1 cellular context compared by ENCODE assay signal in the genomic region with DNA sequence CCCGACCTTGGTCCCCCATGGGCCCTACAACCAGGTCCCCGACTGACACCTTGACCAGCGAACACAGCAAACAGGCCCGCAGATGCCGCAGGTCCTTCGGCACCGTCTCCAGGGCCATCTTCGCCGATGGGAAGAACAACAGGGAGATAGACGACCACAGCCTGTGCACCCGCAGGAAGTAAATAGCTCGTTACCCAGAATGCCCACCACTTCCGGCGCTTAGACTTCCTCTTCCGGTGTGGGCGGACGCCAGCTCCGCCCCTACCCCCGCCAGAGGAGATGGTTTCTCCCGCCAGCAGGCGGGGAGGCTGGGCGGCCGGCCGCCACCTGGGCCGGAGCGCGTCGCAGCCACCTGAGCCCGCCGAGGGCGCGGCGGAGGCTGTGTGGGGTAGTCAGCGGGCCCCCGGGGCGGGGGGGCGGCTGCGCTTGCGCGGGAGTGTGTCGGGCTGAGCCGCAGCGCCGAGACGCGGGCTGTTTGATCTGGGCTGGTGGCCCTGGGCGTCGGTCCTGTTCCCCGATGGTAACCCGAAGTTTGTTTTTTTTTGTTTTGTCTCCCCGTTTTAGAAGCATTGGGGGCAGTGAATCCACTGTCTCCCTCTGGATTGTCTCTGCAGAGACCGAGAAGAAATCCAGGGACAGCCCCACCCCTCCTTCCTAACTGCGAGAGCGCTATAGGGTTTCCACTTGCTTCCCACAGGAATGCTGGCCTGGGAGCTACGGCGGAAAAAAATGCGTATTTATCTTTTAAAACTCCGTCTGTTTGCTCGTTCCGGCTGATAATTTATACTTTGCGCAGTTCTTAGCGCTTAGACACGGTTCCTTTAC.
TF ChIP-seq lines count a peak whose summit lies in the region.

A gene (minus strand): TSS at position 184 of the 825 bp plus-strand sequence. CDS start 66 bp downstream, at position 118.

TF ChIP-seq in K562, 482 proteins besides CTCF, POLR2A, EP300 and RAD21 (continued from another document and continues in another):
- TF ChIP-seq CEBPB (tag; IDR thresholded peaks at IDR 0.05) (no peak), ZZZ3 (IDR thresholded peaks at IDR 0.05) (no peak), BCOR (IDR thresholded peaks at IDR 0.05) (no peak), RAD51 (IDR thresholded peaks at IDR 0.05; ENCODE audit: borderline replicate concordance, low read depth) (no peak), KDM4B (IDR thresholded peaks at IDR 0.05; ENCODE audit: borderline replicate concordance in 2 of 2, low read depth in 1 of 2) (peak in 1 of 2 experiments; percentile 94; a peak in 2 of 4 replicates), ZSCAN29 (IDR thresholded peaks at IDR 0.05) (0 out of 2 replicates have a peak, but pooled peaks have one; percentile 47), LCOR (CRISPR knock-in tag; IDR thresholded peaks at IDR 0.05) (no peak), BCL6 (CRISPR knock-in tag; IDR thresholded peaks at IDR 0.05) (no peak), TBP (optimal IDR thresholded peaks at IDR 0.05; ENCODE audit: low read depth, low read length) (peak; percentile 81), U2AF1 (optimal IDR thresholded peaks at IDR 0.05; ENCODE audit: low read depth, low read length) (no peak), RBM17 (IDR thresholded peaks at IDR 0.05; ENCODE audit: borderline replicate concordance, low read depth, low read length) (no peak), ZNF124 (CRISPR knock-in tag; IDR thresholded peaks at IDR 0.05) (no peak), CHD2 (IDR thresholded peaks at IDR 0.05; ENCODE audit: low read depth, low read length) (peak; percentile 29; the same call in 1 of the 2 replicates), TAF15 (IDR thresholded peaks at IDR 0.05; ENCODE audit: low read depth, low read length) (no peak), EP400 (IDR thresholded peaks at IDR 0.05) (peak; percentile 72), ZNF780A (CRISPR knock-in tag; IDR thresholded peaks at IDR 0.05) (no peak), ZEB2 (IDR thresholded peaks at IDR 0.05) (no peak), CCAR2 (IDR thresholded peaks at IDR 0.05; ENCODE audit: low read depth, low read length) (no peak), POLR3G (IDR thresholded peaks at IDR 0.05; ENCODE audit: extremely low read depth, insufficient read length, insufficient replicate concordance) (no peak), KDM2B (CRISPR knock-in tag; IDR thresholded peaks at IDR 0.05) (no peak), RBM14 (IDR thresholded peaks at IDR 0.05; ENCODE audit: borderline replicate concordance, insufficient read depth, low read depth, low read length) (no peak), OTX1 (CRISPR knock-in tag; IDR thresholded peaks at IDR 0.05) (peak; percentile 75; the same call in 1 of the 2 replicates), SMAD1 (IDR thresholded peaks at IDR 0.05; ENCODE audit: low read depth, low read length, partially characterized antibody) (no peak), NFYB (IDR thresholded peaks at IDR 0.05; ENCODE audit: extremely low read depth, insufficient read length) (no peak), BMI1 (IDR thresholded peaks at IDR 0.05; ENCODE audit: low read length) (no peak), ZKSCAN1 (IDR thresholded peaks at IDR 0.05; ENCODE audit: low read depth, low read length) (peak; percentile 48; the same call in 1 of the 2 replicates)
- TF ChIP-seq, protein P1, sequence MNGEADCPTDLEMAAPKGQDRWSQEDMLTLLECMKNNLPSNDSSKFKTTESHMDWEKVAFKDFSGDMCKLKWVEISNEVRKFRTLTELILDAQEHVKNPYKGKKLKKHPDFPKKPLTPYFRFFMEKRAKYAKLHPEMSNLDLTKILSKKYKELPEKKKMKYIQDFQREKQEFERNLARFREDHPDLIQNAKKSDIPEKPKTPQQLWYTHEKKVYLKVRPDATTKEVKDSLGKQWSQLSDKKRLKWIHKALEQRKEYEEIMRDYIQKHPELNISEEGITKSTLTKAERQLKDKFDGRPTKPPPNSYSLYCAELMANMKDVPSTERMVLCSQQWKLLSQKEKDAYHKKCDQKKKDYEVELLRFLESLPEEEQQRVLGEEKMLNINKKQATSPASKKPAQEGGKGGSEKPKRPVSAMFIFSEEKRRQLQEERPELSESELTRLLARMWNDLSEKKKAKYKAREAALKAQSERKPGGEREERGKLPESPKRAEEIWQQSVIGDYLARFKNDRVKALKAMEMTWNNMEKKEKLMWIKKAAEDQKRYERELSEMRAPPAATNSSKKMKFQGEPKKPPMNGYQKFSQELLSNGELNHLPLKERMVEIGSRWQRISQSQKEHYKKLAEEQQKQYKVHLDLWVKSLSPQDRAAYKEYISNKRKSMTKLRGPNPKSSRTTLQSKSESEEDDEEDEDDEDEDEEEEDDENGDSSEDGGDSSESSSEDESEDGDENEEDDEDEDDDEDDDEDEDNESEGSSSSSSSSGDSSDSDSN (IDR thresholded peaks at IDR 0.05; ENCODE audit: borderline replicate concordance in 1 of 2, low read depth in 2 of 2, low read length in 2 of 2), result peak; percentile 32 to 86; a peak in 3 of 4 replicates
- TF ChIP-seq, protein P2, sequence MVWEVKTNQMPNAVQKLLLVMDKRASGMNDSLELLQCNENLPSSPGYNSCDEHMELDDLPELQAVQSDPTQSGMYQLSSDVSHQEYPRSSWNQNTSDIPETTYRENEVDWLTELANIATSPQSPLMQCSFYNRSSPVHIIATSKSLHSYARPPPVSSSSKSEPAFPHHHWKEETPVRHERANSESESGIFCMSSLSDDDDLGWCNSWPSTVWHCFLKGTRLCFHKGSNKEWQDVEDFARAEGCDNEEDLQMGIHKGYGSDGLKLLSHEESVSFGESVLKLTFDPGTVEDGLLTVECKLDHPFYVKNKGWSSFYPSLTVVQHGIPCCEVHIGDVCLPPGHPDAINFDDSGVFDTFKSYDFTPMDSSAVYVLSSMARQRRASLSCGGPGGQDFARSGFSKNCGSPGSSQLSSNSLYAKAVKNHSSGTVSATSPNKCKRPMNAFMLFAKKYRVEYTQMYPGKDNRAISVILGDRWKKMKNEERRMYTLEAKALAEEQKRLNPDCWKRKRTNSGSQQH (CRISPR knock-in tag; IDR thresholded peaks at IDR 0.05), result 0 out of 2 replicates have a peak, but pooled peaks have one; percentile 31
- TF ChIP-seq, protein P3, sequence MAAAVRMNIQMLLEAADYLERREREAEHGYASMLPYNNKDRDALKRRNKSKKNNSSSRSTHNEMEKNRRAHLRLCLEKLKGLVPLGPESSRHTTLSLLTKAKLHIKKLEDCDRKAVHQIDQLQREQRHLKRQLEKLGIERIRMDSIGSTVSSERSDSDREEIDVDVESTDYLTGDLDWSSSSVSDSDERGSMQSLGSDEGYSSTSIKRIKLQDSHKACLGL (CRISPR knock-in tag; IDR thresholded peaks at IDR 0.05; ENCODE audit: borderline replicate concordance, poor library complexity, severe bottlenecking), result no peak
- TF ChIP-seq, protein P4, sequence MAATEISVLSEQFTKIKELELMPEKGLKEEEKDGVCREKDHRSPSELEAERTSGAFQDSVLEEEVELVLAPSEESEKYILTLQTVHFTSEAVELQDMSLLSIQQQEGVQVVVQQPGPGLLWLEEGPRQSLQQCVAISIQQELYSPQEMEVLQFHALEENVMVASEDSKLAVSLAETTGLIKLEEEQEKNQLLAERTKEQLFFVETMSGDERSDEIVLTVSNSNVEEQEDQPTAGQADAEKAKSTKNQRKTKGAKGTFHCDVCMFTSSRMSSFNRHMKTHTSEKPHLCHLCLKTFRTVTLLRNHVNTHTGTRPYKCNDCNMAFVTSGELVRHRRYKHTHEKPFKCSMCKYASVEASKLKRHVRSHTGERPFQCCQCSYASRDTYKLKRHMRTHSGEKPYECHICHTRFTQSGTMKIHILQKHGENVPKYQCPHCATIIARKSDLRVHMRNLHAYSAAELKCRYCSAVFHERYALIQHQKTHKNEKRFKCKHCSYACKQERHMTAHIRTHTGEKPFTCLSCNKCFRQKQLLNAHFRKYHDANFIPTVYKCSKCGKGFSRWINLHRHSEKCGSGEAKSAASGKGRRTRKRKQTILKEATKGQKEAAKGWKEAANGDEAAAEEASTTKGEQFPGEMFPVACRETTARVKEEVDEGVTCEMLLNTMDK (IDR thresholded peaks at IDR 0.05; ENCODE audit: borderline replicate concordance, insufficient read depth, low read depth, low read length, poor library complexity, severe bottlenecking), result peak; percentile 7
- TF ChIP-seq, protein P5, sequence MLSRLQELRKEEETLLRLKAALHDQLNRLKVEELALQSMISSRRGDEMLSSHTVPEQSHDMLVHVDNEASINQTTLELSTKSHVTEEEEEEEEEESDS (CRISPR knock-in tag; IDR thresholded peaks at IDR 0.05), result no peak
- TF ChIP-seq, protein P6, sequence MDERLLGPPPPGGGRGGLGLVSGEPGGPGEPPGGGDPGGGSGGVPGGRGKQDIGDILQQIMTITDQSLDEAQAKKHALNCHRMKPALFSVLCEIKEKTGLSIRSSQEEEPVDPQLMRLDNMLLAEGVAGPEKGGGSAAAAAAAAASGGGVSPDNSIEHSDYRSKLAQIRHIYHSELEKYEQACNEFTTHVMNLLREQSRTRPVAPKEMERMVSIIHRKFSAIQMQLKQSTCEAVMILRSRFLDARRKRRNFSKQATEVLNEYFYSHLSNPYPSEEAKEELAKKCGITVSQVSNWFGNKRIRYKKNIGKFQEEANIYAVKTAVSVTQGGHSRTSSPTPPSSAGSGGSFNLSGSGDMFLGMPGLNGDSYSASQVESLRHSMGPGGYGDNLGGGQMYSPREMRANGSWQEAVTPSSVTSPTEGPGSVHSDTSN (CRISPR knock-in tag; IDR thresholded peaks at IDR 0.05; ENCODE audit: low read depth), result no peak
- TF ChIP-seq, protein P6 (tag; conservative IDR thresholded peaks at IDR 0.05; ENCODE audit: low read depth), result no peak
- TF ChIP-seq, protein P7, sequence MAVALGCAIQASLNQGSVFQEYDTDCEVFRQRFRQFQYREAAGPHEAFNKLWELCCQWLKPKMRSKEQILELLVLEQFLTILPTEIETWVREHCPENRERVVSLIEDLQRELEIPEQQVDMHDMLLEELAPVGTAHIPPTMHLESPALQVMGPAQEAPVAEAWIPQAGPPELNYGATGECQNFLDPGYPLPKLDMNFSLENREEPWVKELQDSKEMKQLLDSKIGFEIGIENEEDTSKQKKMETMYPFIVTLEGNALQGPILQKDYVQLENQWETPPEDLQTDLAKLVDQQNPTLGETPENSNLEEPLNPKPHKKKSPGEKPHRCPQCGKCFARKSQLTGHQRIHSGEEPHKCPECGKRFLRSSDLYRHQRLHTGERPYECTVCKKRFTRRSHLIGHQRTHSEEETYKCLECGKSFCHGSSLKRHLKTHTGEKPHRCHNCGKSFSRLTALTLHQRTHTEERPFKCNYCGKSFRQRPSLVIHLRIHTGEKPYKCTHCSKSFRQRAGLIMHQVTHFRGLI (CRISPR knock-in tag; IDR thresholded peaks at IDR 0.05), result no peak
- TF ChIP-seq, protein P8, sequence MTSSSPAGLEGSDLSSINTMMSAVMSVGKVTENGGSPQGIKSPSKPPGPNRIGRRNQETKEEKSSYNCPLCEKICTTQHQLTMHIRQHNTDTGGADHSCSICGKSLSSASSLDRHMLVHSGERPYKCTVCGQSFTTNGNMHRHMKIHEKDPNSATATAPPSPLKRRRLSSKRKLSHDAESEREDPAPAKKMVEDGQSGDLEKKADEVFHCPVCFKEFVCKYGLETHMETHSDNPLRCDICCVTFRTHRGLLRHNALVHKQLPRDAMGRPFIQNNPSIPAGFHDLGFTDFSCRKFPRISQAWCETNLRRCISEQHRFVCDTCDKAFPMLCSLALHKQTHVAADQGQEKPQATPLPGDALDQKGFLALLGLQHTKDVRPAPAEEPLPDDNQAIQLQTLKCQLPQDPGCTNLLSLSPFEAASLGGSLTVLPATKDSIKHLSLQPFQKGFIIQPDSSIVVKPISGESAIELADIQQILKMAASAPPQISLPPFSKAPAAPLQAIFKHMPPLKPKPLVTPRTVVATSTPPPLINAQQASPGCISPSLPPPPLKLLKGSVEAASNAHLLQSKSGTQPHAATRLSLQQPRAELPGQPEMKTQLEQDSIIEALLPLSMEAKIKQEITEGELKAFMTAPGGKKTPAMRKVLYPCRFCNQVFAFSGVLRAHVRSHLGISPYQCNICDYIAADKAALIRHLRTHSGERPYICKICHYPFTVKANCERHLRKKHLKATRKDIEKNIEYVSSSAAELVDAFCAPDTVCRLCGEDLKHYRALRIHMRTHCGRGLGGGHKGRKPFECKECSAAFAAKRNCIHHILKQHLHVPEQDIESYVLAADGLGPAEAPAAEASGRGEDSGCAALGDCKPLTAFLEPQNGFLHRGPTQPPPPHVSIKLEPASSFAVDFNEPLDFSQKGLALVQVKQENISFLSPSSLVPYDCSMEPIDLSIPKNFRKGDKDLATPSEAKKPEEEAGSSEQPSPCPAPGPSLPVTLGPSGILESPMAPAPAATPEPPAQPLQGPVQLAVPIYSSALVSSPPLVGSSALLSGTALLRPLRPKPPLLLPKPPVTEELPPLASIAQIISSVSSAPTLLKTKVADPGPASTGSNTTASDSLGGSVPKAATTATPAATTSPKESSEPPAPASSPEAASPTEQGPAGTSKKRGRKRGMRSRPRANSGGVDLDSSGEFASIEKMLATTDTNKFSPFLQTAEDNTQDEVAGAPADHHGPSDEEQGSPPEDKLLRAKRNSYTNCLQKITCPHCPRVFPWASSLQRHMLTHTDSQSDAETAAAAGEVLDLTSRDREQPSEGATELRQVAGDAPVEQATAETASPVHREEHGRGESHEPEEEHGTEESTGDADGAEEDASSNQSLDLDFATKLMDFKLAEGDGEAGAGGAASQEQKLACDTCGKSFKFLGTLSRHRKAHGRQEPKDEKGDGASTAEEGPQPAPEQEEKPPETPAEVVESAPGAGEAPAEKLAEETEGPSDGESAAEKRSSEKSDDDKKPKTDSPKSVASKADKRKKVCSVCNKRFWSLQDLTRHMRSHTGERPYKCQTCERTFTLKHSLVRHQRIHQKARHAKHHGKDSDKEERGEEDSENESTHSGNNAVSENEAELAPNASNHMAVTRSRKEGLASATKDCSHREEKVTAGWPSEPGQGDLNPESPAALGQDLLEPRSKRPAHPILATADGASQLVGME (CRISPR knock-in tag; IDR thresholded peaks at IDR 0.05), result no peak
- TF ChIP-seq, protein P9, sequence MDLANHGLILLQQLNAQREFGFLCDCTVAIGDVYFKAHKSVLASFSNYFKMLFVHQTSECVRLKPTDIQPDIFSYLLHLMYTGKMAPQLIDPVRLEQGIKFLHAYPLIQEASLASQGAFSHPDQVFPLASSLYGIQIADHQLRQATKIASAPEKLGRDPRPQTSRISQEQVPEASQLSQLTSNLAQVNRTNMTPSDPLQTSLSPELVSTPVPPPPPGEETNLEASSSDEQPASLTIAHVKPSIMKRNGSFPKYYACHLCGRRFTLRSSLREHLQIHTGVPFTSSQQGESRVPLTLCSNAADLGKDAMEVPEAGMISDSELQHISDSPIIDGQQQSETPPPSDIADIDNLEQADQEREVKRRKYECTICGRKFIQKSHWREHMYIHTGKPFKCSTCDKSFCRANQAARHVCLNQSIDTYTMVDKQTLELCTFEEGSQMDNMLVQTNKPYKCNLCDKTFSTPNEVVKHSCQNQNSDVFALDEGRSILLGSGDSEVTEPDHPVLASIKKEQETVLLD (IDR thresholded peaks at IDR 0.05), result no peak
